1 cellular context compared by ENCODE assay signal in genomic region chr17:29588017-29588557, GRCh38.
TF ChIP-seq lines count a peak whose summit lies in the region.

No MANE protein-coding gene starts in this region.

TF ChIP-seq in IMR-90, 13 proteins besides CTCF, POLR2A, EP300 and RAD21 (continued from another document):
- TF ChIP-seq BHLHE40 (IDR thresholded peaks at IDR 0.05; ENCODE audit: low read depth, low read length) = no peak
- no peak for TF ChIP-seq MXI1 (IDR thresholded peaks at IDR 0.05; ENCODE audit: borderline replicate concordance, low read depth, low read length)
